21 cellular contexts compared by ENCODE assay signal in the genomic region with DNA sequence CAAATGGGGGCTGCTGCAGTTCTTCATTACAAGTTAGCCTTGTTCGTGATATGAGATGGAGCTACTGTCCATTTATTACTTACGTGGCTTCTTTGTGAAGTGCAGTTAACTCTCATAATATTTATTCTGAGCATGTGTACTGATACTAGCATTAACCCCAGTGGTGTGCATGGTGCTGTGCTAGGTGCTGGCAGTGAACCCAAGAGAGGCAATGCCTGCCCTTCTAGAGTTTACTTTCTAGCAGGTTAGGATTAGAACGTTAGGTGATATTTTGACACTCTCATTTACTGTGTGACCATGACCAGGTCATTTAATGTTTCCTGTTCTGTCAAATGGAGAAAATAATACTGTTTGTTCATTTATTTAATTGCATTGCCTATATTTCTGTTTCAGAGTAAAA.
"Had no signal": no experiment of that assay in that cellular context is flagged by ENCODE, and none has a peak within 500 bp of the region (broad histone marks: within the 10 kb centered on the region; RNA-seq: fewer than 3 reads in every experiment).

No MANE protein-coding gene starts in this region.

- DNase-seq: colonic mucosa; cortex of kidney; dermis blood vessel endothelial cell; dorsolateral prefrontal cortex; effector CD4-positive, alpha-beta T cell; effector CD8-positive, alpha-beta T cell; effector memory CD4-positive, alpha-beta T cell; effector memory CD8-positive, alpha-beta T cell; endodermal cell; erythroblast; esophagus squamous epithelium; foreskin fibroblast; foreskin keratinocyte; foreskin melanocyte; gastrocnemius medialis; glutamatergic neuron; head of caudate nucleus; heart left ventricle; heart right ventricle had no signal

- ATAC-seq: effector memory CD8-positive, alpha-beta T cell; esophagus mucosa; foreskin keratinocyte; gastrocnemius medialis; gastroesophageal sphincter; heart left ventricle; heart right ventricle had no signal
